In the genomic region with DNA sequence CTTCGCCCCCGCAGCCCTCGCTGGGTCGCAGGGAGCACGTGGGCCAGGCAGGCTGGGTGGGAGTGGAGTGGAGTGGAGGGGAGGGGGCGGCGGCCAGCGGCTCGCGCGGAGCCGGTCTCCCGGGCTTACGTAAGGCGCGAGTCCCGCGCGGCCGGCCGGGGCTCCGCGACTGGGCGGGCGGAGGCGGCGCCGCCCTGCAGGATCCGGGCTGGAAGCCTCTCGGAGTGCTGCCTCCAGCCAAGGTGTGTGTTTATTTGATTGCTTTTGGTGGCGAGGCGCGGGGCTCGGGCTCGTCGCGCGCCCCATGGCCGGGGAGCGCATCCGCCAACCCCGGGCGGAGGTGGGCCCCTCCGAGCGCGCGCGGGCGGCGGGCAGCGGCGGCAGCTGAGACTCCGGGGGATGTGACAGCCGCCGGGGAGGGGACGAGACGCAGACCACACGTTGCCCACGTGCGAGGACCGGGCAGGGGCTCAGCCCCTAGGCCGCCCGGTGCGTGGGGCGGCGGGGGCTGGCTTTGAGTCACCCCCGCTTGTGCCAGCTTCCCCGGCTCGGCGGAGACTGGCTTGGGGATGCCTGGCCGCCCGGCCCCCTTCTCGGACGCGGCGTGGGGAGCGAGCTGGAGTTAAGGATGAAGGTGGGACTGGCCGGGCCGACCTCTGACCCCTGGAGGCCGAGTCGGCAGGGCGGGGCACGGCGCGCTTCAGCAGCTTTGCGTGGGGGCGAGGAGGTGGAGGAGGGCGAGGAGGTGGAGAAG, we compare ENCODE assay signal across 7 cellular contexts. TPM values are rescaled to one million over a fixed set of nuclear protein-coding genes. Genes with fewer than 3 reads are reported as not detected.
DNase-seq lines count a peak whose midpoint lies in the region; ATAC-seq, FAIRE-seq and TF ChIP-seq lines count a peak whose summit lies in the region.

No MANE protein-coding gene starts in this region.

- TF ChIP-seq RAD21 in Ishikawa (IDR thresholded peaks at IDR 0.05; ENCODE audit: low read depth), result no peak

- WGBS in GM23248 (ENCODE audit: low coverage in 1 of 2, low lambda C conversion rate in 2 of 2, missing lambda C conversion rate in 2 of 2), 2 experiments, result 2 to 3% methylated on average over 70 of the region's 88 CpGs
- WGBS in lung, 2 donors, result 0 to 1% methylated on average over 56 to 88 of the region's 88 CpGs

- H2AFZ ChIP-seq in GM23248, result peak overlapping the region; percentile 89

- TF ChIP-seq CTCF in VCaP (conservative IDR thresholded peaks at IDR 0.05) (no peak), lung (IDR thresholded peaks at IDR 0.05; ENCODE audit: control extremely low read depth, extremely low read depth) (no peak)

- H3K4me1 ChIP-seq in GM23248 (ENCODE audit: insufficient read depth) (no peaks in the 10 kb centered on the region), lung (ENCODE audit: control insufficient read depth in 2 of 2, insufficient read depth in 2 of 2, low read length in 2 of 2) (peaks cover 0 to 2% of the 10 kb centered on the region in 2 donors)

- in situ Hi-C loops in GM23248 (cut with MboI), result no loop called here

- no peak for TF ChIP-seq EP300 in Ishikawa (IDR thresholded peaks at IDR 0.05; ENCODE audit: borderline replicate concordance)

- H4K20me1 ChIP-seq in GM23248 (ENCODE audit: insufficient read depth), result peaks cover 8% of the 10 kb centered on the region; the same call in 1 of the 2 replicates

- H3K27me3 ChIP-seq in GM23248 (replicated peaks; ENCODE audit: insufficient read depth), result no peaks in the 10 kb centered on the region
- H3K27me3 ChIP-seq in lung (ENCODE audit: control insufficient read depth, insufficient read depth), result no peaks in the 10 kb centered on the region

- ATAC-seq in lung (ENCODE audit: insufficient read depth, low FRiP score), result peak; percentile 50

- peak overlapping the region; percentile 86 for H3K4me2 ChIP-seq in GM23248 (ENCODE audit: unreplicated experiment)

- peak overlapping the region; percentile 82 for H3K4me3 ChIP-seq in GM23248
- peak overlapping the region; percentile 50 for H3K4me3 ChIP-seq in lung

- FAIRE-seq in GM12892 (lab: Jason Lieb, UNC), result peak; percentile 92

- peak overlapping the region; percentile 78 for H3K9ac ChIP-seq in GM23248

- DNase-seq in GM12892 (ENCODE audit: insufficient read length) (peak; percentile 44), GM23248 (peak; percentile 73), ecto neural progenitor cell (ENCODE audit: low spot score) (peak; percentile 66), lung (ENCODE audit: low spot score) (no peak)
- peak; percentile 37 to 43 for DNase-seq in stimulated activated CD8-positive, alpha-beta memory T cell treated with anti-CD3 and anti-CD28 coated beads, Interleukin-7, amount 100 ng/mL, for 48 hours (ENCODE audit: extremely low read depth in 1 of 2, low read depth in 1 of 2)

- H3F3A ChIP-seq in GM23248 (ENCODE audit: insufficient read depth), result 0 out of 2 replicates have a peak, but pooled peaks cover 6% of the 10 kb centered on the region

- TF ChIP-seq POLR2A in GM12892 (IDR thresholded peaks at IDR 0.05; ENCODE audit: low read depth, low read length), result no peak; the same call in 1 of the 2 replicates

- H3K27ac ChIP-seq in GM23248 (peak overlapping the region; percentile 2; the same call in 1 of the 2 replicates), VCaP (peak overlapping the region; percentile 85), lung (ENCODE audit: low read depth in 1 of 2, low read length in 1 of 2) (peak overlapping the region in 1 of 2 donors; percentile 75)

- H3K9me2 ChIP-seq in GM23248 (ENCODE audit: insufficient read depth), result no peaks in the 10 kb centered on the region

- peaks cover 36% of the 10 kb centered on the region for H3K79me2 ChIP-seq in GM23248 (ENCODE audit: insufficient read depth)

- H3K9me3 ChIP-seq in GM23248 (ENCODE audit: low read depth) (no peaks in the 10 kb centered on the region), lung (ENCODE audit: control insufficient read depth in 2 of 2, insufficient read depth in 1 of 2, low read length in 1 of 2) (no peaks in the 10 kb centered on the region)

- no peaks in the 10 kb centered on the region for H3K36me3 ChIP-seq in GM23248 (ENCODE audit: low read depth)
- no peaks in the 10 kb centered on the region for H3K36me3 ChIP-seq in lung (ENCODE audit: control insufficient read depth in 2 of 2, insufficient read depth in 2 of 2, low read length in 2 of 2)

TF ChIP-seq in Ishikawa, 13 proteins besides CTCF, POLR2A, EP300 and RAD21:
- TF ChIP-seq FOXM1 (IDR thresholded peaks at IDR 0.05; ENCODE audit: borderline replicate concordance, low read depth) (no peak), ZBTB7A (IDR thresholded peaks at IDR 0.05; ENCODE audit: low read depth) (peak; percentile 67), TEAD4 (IDR thresholded peaks at IDR 0.05) (0 out of 2 replicates have a peak, but pooled peaks have one; percentile 9), TCF12 (IDR thresholded peaks at IDR 0.05; ENCODE audit: low read depth) (no peak), MAX (IDR thresholded peaks at IDR 0.05) (peak; percentile 82), YY1 (IDR thresholded peaks at IDR 0.05; ENCODE audit: low read depth) (0 out of 2 replicates have a peak, but pooled peaks have one; percentile 1), CREB1 (IDR thresholded peaks at IDR 0.05; ENCODE audit: low read depth) (no peak), EGR1 (IDR thresholded peaks at IDR 0.05) (0 out of 2 replicates have a peak, but pooled peaks have one; percentile 39), NFIC (IDR thresholded peaks at IDR 0.05) (no peak), CEBPB (IDR thresholded peaks at IDR 0.05) (no peak), TAF1 (IDR thresholded peaks at IDR 0.05; ENCODE audit: low read depth) (no peak)
- TF ChIP-seq, protein P1, sequence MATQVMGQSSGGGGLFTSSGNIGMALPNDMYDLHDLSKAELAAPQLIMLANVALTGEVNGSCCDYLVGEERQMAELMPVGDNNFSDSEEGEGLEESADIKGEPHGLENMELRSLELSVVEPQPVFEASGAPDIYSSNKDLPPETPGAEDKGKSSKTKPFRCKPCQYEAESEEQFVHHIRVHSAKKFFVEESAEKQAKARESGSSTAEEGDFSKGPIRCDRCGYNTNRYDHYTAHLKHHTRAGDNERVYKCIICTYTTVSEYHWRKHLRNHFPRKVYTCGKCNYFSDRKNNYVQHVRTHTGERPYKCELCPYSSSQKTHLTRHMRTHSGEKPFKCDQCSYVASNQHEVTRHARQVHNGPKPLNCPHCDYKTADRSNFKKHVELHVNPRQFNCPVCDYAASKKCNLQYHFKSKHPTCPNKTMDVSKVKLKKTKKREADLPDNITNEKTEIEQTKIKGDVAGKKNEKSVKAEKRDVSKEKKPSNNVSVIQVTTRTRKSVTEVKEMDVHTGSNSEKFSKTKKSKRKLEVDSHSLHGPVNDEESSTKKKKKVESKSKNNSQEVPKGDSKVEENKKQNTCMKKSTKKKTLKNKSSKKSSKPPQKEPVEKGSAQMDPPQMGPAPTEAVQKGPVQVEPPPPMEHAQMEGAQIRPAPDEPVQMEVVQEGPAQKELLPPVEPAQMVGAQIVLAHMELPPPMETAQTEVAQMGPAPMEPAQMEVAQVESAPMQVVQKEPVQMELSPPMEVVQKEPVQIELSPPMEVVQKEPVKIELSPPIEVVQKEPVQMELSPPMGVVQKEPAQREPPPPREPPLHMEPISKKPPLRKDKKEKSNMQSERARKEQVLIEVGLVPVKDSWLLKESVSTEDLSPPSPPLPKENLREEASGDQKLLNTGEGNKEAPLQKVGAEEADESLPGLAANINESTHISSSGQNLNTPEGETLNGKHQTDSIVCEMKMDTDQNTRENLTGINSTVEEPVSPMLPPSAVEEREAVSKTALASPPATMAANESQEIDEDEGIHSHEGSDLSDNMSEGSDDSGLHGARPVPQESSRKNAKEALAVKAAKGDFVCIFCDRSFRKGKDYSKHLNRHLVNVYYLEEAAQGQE (IDR thresholded peaks at IDR 0.05; ENCODE audit: low read depth), result no peak
- TF ChIP-seq, protein P2, sequence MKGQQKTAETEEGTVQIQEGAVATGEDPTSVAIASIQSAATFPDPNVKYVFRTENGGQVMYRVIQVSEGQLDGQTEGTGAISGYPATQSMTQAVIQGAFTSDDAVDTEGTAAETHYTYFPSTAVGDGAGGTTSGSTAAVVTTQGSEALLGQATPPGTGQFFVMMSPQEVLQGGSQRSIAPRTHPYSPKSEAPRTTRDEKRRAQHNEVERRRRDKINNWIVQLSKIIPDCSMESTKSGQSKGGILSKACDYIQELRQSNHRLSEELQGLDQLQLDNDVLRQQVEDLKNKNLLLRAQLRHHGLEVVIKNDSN (IDR thresholded peaks at IDR 0.05), result no peak; the same call in 1 of the 2 replicates
TF ChIP-seq in Ishikawa: peak in this region for 5.

RNA-seq across cellular contexts. Expression of gene AK4, which starts 0.4 kb away (rescaled TPM):
- 157 TPM for polyA plus RNA-seq in GM12892 (2012; ENCODE audit: missing spikeins)
- 49.1 and 65.4 TPM in 2 replicates for total RNA-seq in GM23248 (2014; rRNA removed; shearing (Covaris generic))
- polyA plus RNA-seq in GM23248 (2016; fragmentation: Nextera tagmentation; extraction: Ambion mirVana) (108 and 110 TPM in 2 replicates), lung (10 to 100 TPM in 1 of 2 donors, 1 to 10 TPM in 1; 1.1 to 13.7 TPM)
- total RNA-seq in lung, result 1 to 10 TPM; 4.9 to 8.2 TPM
